In genomic region chr17:50905460-50905803, GRCh38 we compare ENCODE assay signal across 8 cellular contexts. TPM values are rescaled to one million over a fixed set of nuclear protein-coding genes. Genes with fewer than 3 reads are reported as not detected.
DNase-seq lines count a peak whose midpoint lies in the region; ATAC-seq and TF ChIP-seq lines count a peak whose summit lies in the region.
"Had no signal": no experiment of that assay in that cellular context is flagged by ENCODE, and none has a peak within 500 bp of the region (broad histone marks: within the 10 kb centered on the region; RNA-seq: fewer than 3 reads in every experiment).

No MANE protein-coding gene starts in this region.

- H3K4me1 ChIP-seq in HUES48 (ENCODE audit: control insufficient read depth, insufficient read depth, low read length) = peaks cover 42% of the 10 kb centered on the region
- H3K4me1 ChIP-seq in esophagus (ENCODE audit: control insufficient read depth in 2 of 2, insufficient read depth in 2 of 2, low read length in 1 of 2) = peaks cover 14 to 24% of the 10 kb centered on the region in 2 donors

- no peaks in the 10 kb centered on the region for H3K9me3 Mint-ChIP-seq in stimulated activated effector memory CD8-positive, alpha-beta T cell treated with anti-CD3 and anti-CD28 coated beads, Interleukin-12 subunit alpha, Interleukin-12 subunit beta, amount 100 ng/mL, for 72 hours

- H3K27ac Mint-ChIP-seq in stimulated activated effector memory CD8-positive, alpha-beta T cell treated with anti-CD3 and anti-CD28 coated beads, Interleukin-12 subunit alpha, Interleukin-12 subunit beta, amount 100 ng/mL, for 72 hours = peak overlapping the region; percentile 97

- no peaks in the 10 kb centered on the region for H3K27me3 ChIP-seq in HUES48 (ENCODE audit: control insufficient read depth, insufficient read depth, low read length)
- no peaks in the 10 kb centered on the region for H3K27me3 ChIP-seq in esophagus (ENCODE audit: control insufficient read depth in 1 of 2, insufficient read depth in 2 of 2, low read length in 2 of 2)

- H3K36me3 ChIP-seq in HUES48 (ENCODE audit: control insufficient read depth, insufficient read depth, low read length) (no peaks in the 10 kb centered on the region), esophagus (ENCODE audit: control insufficient read depth in 2 of 2, insufficient read depth in 2 of 2, low read length in 1 of 2) (no peaks in the 10 kb centered on the region)

- H3K9ac ChIP-seq in HUES48 (ENCODE audit: low read depth, low read length) = no peak overlapping the region; the same call in 1 of the 2 replicates

- WGBS in esophagus, 2 donors = 52 to 58% methylated on average over 1 of the region's 1 CpG

- H3K4me1 Mint-ChIP-seq in stimulated activated effector memory CD8-positive, alpha-beta T cell treated with anti-CD3 and anti-CD28 coated beads, Interleukin-12 subunit alpha, Interleukin-12 subunit beta, amount 100 ng/mL, for 72 hours = peaks cover 69% of the 10 kb centered on the region

- POLR2A ChIA-PET in HEK293T (lab: Yijun Ruan, JAX) = interaction anchor here (1.0 to 6.9 kb wide), 3 partner anchors 13 to 39 kb away, joined by 3 to 60 read pairs (median 5); partner anchors contain the start of gene TOB1

- peak overlapping the region; percentile 72 for H3K4me3 Mint-ChIP-seq in stimulated activated effector memory CD8-positive, alpha-beta T cell treated with anti-CD3 and anti-CD28 coated beads, Interleukin-12 subunit alpha, Interleukin-12 subunit beta, amount 100 ng/mL, for 72 hours

- H3K4me3 ChIP-seq in HUES48 (ENCODE audit: low read depth, low read length) (no peak overlapping the region), esophagus (ENCODE audit: low read depth in 1 of 2, low read length in 2 of 2) (no peak overlapping the region)

- peaks cover 9% of the 10 kb centered on the region for H3K36me3 Mint-ChIP-seq in stimulated activated effector memory CD8-positive, alpha-beta T cell treated with anti-CD3 and anti-CD28 coated beads, Interleukin-12 subunit alpha, Interleukin-12 subunit beta, amount 100 ng/mL, for 72 hours

- CTCF ChIA-PET in HEK293T (lab: Yijun Ruan, JAX) = no interaction called here

- no peak for ATAC-seq in stimulated activated effector memory CD8-positive, alpha-beta T cell treated with anti-CD3 and anti-CD28 coated beads, Interleukin-12 subunit alpha, Interleukin-12 subunit beta, amount 100 ng/mL, for 72 hours
- ATAC-seq in HG03520 (IDR thresholded peaks at IDR 0.05; ENCODE audit: unreplicated experiment) = no peak
- no peak for ATAC-seq in GM18520 (IDR thresholded peaks at IDR 0.05; ENCODE audit: unreplicated experiment)

- no peaks in the 10 kb centered on the region for H3K9me3 ChIP-seq in HUES48 (ENCODE audit: control insufficient read depth, insufficient read depth, low read length)
- H3K9me3 ChIP-seq in esophagus (ENCODE audit: control insufficient read depth in 2 of 2, insufficient read depth in 1 of 2, low read depth in 1 of 2, low read length in 1 of 2) = no peaks in the 10 kb centered on the region

- H3K27ac ChIP-seq in HUES48 (ENCODE audit: low read depth, low read length) (peak overlapping the region; percentile 52), esophagus (ENCODE audit: low read depth in 2 of 2, low read length in 1 of 2) (peak overlapping the region; percentile 94 to 98)

- DNase-seq in NCI-H774 (lab: John Stamatoyannopoulos, UW) = peak; percentile 31
- DNase-seq in stimulated activated effector memory CD8-positive, alpha-beta T cell treated with anti-CD3 and anti-CD28 coated beads, Interleukin-12 subunit alpha, Interleukin-12 subunit beta, amount 100 ng/mL, for 72 hours (ENCODE audit: low spot score in 2 of 2) = no peak
- DNase-seq in HEK293T (ENCODE audit: extremely low spot score) = no peak
- DNase-seq: stimulated activated CD4-positive, alpha-beta T cell treated with anti-CD3 and anti-CD28 coated beads, Interleukin-1b, Interleukin-23, amount 100 ng/mL, for 48 hours had no signal

TF ChIP-seq in HEK293T, 16 proteins besides CTCF, POLR2A, EP300 and RAD21:
- TF ChIP-seq FOXA1 (IDR thresholded peaks at IDR 0.05) = no peak
- TF ChIP-seq SUZ12 (IDR thresholded peaks at IDR 0.05) = no peak
- no peak for TF ChIP-seq HDGF (IDR thresholded peaks at IDR 0.05; ENCODE audit: borderline replicate concordance)
- no peak for TF ChIP-seq ELF4 (IDR thresholded peaks at IDR 0.05)

RNA-seq across cellular contexts. Expression of gene TOB1, which starts 39.3 kb away (rescaled TPM):
- 10 to 100 TPM; 32.7 to 52.9 TPM for polyA plus RNA-seq in esophagus
